In genomic region chr16:84959045-84959576, GRCh38 we compare ENCODE assay signal across 15 cellular contexts. TPM values are rescaled to one million over a fixed set of nuclear protein-coding genes. Genes with fewer than 3 reads are reported as not detected.
DNase-seq lines count a peak whose midpoint lies in the region; ATAC-seq, FAIRE-seq and TF ChIP-seq lines count a peak whose summit lies in the region.
"Had no signal": no experiment of that assay in that cellular context is flagged by ENCODE, and none has a peak within 500 bp of the region (broad histone marks: within the 10 kb centered on the region; RNA-seq: fewer than 3 reads in every experiment).

No MANE protein-coding gene starts in this region.

- FAIRE-seq in endothelial cell of umbilical vein (lab: Jason Lieb, UNC) = no peak

- H3K36me3 Mint-ChIP-seq in activated naive CD8-positive, alpha-beta T cell treated with anti-CD3 and anti-CD28 coated beads, Interleukin-2, amount 50 U/mL, for 24 hours (ENCODE audit: low read depth) = no peaks in the 10 kb centered on the region
- no peaks in the 10 kb centered on the region for H3K36me3 Mint-ChIP-seq in activated naive CD8-positive, alpha-beta T cell treated with anti-CD3 and anti-CD28 coated beads for 36 hours
- H3K36me3 Mint-ChIP-seq in stimulated activated effector memory CD8-positive, alpha-beta T cell treated with anti-CD3 and anti-CD28 coated beads, Interleukin-12 subunit alpha, Interleukin-12 subunit beta, amount 100 ng/mL, for 72 hours = no peaks in the 10 kb centered on the region
- no peaks in the 10 kb centered on the region for H3K36me3 Mint-ChIP-seq in naive thymus-derived CD4-positive, alpha-beta T cell

- intact Hi-C loops in endothelial cell of umbilical vein (cut with micrococcal nuclease) = loop anchor here (10.0 kb wide), 1 partner anchor 444 kb away; no protein-coding TSS in a partner anchor
- intact Hi-C loops in ascending aorta (cut with DNase I) = no loop called here
- intact Hi-C loops in naive thymus-derived CD4-positive, alpha-beta T cell (cut with micrococcal nuclease) = loop anchor here in 1 of 2 donors (10.0 kb wide), 1 partner anchor 284 kb away; no protein-coding TSS in a partner anchor

- H3K4me1 ChIP-seq in endothelial cell of umbilical vein (ENCODE audit: control insufficient read depth, extremely low read depth, insufficient read depth, low read length) (no peaks in the 10 kb centered on the region), ascending aorta (no peaks in the 10 kb centered on the region)
- H3K4me1 ChIP-seq in naive thymus-derived CD4-positive, alpha-beta T cell (ENCODE audit: control insufficient read depth in 2 of 2, insufficient read depth in 2 of 2, low read length in 2 of 2) = no peaks in the 10 kb centered on the region
- H3K4me1 ChIP-seq: lower lobe of right lung, SJCRH30 had no signal

- no peaks in the 10 kb centered on the region for H3K9me3 ChIP-seq in endothelial cell of umbilical vein (replicated peaks; ENCODE audit: control insufficient read depth, insufficient read depth, low read length)
- no peaks in the 10 kb centered on the region for H3K9me3 ChIP-seq in ascending aorta
- no peaks in the 10 kb centered on the region for H3K9me3 ChIP-seq in naive thymus-derived CD4-positive, alpha-beta T cell (ENCODE audit: control insufficient read depth in 2 of 3, low read length in 3 of 3)
- H3K9me3 ChIP-seq: lower lobe of right lung, SJCRH30 had no signal

- no peak for TF ChIP-seq POLR2A in NB4 (IDR thresholded peaks at IDR 0.05; ENCODE audit: extremely low read depth, insufficient read length)
- no peak for TF ChIP-seq POLR2A in endothelial cell of umbilical vein (IDR thresholded peaks at IDR 0.05; ENCODE audit: low read depth, low read length)

- no peaks in the 10 kb centered on the region for H3K79me2 ChIP-seq in endothelial cell of umbilical vein (ENCODE audit: control insufficient read depth, insufficient read depth, low read length)

- no peaks in the 10 kb centered on the region for H3K4me1 Mint-ChIP-seq in activated naive CD8-positive, alpha-beta T cell treated with anti-CD3 and anti-CD28 coated beads, Interleukin-2, amount 50 U/mL, for 24 hours
- no peaks in the 10 kb centered on the region for H3K4me1 Mint-ChIP-seq in activated naive CD8-positive, alpha-beta T cell treated with anti-CD3 and anti-CD28 coated beads for 36 hours
- no peaks in the 10 kb centered on the region for H3K4me1 Mint-ChIP-seq in stimulated activated effector memory CD8-positive, alpha-beta T cell treated with anti-CD3 and anti-CD28 coated beads, Interleukin-12 subunit alpha, Interleukin-12 subunit beta, amount 100 ng/mL, for 72 hours
- no peaks in the 10 kb centered on the region for H3K4me1 Mint-ChIP-seq in naive thymus-derived CD4-positive, alpha-beta T cell
- H3K4me1 Mint-ChIP-seq: central memory CD8-positive, alpha-beta T cell had no signal

- no peak overlapping the region for H3K4me3 Mint-ChIP-seq in activated naive CD8-positive, alpha-beta T cell treated with anti-CD3 and anti-CD28 coated beads, Interleukin-2, amount 50 U/mL, for 24 hours
- no peak overlapping the region for H3K4me3 Mint-ChIP-seq in activated naive CD8-positive, alpha-beta T cell treated with anti-CD3 and anti-CD28 coated beads for 36 hours
- no peak overlapping the region for H3K4me3 Mint-ChIP-seq in stimulated activated effector memory CD8-positive, alpha-beta T cell treated with anti-CD3 and anti-CD28 coated beads, Interleukin-12 subunit alpha, Interleukin-12 subunit beta, amount 100 ng/mL, for 72 hours
- H3K4me3 Mint-ChIP-seq in naive thymus-derived CD4-positive, alpha-beta T cell = no peak overlapping the region
- H3K4me3 Mint-ChIP-seq: activated T-helper 1 cell treated with anti-CD3 and anti-CD28 coated beads, Interleukin-12 subunit alpha, Interleukin-12 subunit beta, Interleukin-2, Interleukin-4 antibody, amounts not matched to agents 30 ng/mL and 10 ng/mL and 1 ng/mL, durations not matched to agents 14 hours and 24 hours and 36 hours; central memory CD8-positive, alpha-beta T cell had no signal

- no peaks in the 10 kb centered on the region for H4K20me1 ChIP-seq in endothelial cell of umbilical vein (replicated peaks; ENCODE audit: control insufficient read depth, extremely low read depth, insufficient read depth, low read length)

- no peak overlapping the region for H3K9ac ChIP-seq in endothelial cell of umbilical vein (replicated peaks; ENCODE audit: extremely low read depth, insufficient read depth, low read length)

- peaks cover 0 to 4% of the 10 kb centered on the region in 2 experiments for H3K27me3 ChIP-seq in endothelial cell of umbilical vein (ENCODE audit: control insufficient read depth in 2 of 2, insufficient read depth in 2 of 2, low read length in 2 of 2)
- H3K27me3 ChIP-seq in ascending aorta = no peaks in the 10 kb centered on the region
- no peaks in the 10 kb centered on the region for H3K27me3 ChIP-seq in naive thymus-derived CD4-positive, alpha-beta T cell (ENCODE audit: control insufficient read depth in 2 of 2, insufficient read depth in 2 of 2, low read length in 2 of 2)
- H3K27me3 ChIP-seq: SJCRH30 had no signal

- no TSS peak for BruUV-seq in endothelial cell of umbilical vein (replicated peaks; lab: Mats Ljungman, UMichigan)

- TF ChIP-seq CTCF in NB4 (IDR thresholded peaks at IDR 0.05; ENCODE audit: low read depth, low read length) = peak; percentile 79
- TF ChIP-seq CTCF in endothelial cell of umbilical vein (IDR thresholded peaks at IDR 0.05; ENCODE audit: extremely low read depth in 1 of 2, insufficient read depth in 1 of 2, low read depth in 1 of 2, low read length in 2 of 2) = peak; percentile 9 to 15
- no peak for TF ChIP-seq CTCF in ascending aorta (IDR thresholded peaks at IDR 0.05)

- CTCF ChIA-PET in endothelial cell of umbilical vein (lab: Charles Lee) = no interaction called here
- CTCF ChIA-PET in naive thymus-derived CD4-positive, alpha-beta T cell (lab: Charles Lee) = no interaction called here

- no peaks in the 10 kb centered on the region for H3K9me1 ChIP-seq in endothelial cell of umbilical vein (replicated peaks; ENCODE audit: control insufficient read depth, extremely low read depth, insufficient read depth, low read length)

- H2AFZ ChIP-seq in endothelial cell of umbilical vein (ENCODE audit: low read depth, low read length) = no peak overlapping the region

- H3K27me3 Mint-ChIP-seq in activated naive CD8-positive, alpha-beta T cell treated with anti-CD3 and anti-CD28 coated beads, Interleukin-2, amount 50 U/mL, for 24 hours = peaks cover 3% of the 10 kb centered on the region
- H3K27me3 Mint-ChIP-seq in activated naive CD8-positive, alpha-beta T cell treated with anti-CD3 and anti-CD28 coated beads for 36 hours = no peaks in the 10 kb centered on the region
- H3K27me3 Mint-ChIP-seq in naive thymus-derived CD4-positive, alpha-beta T cell = peaks cover 0 to 7% (median 0%) of the 10 kb centered on the region in 5 donors

- H3K4me2 ChIP-seq in endothelial cell of umbilical vein (ENCODE audit: insufficient read depth, low read length) = no peak overlapping the region

- H3K36me3 ChIP-seq in endothelial cell of umbilical vein (ENCODE audit: control insufficient read depth in 2 of 2, extremely low read depth in 1 of 2, insufficient read depth in 2 of 2, low read length in 2 of 2) (no peaks in the 10 kb centered on the region), ascending aorta (no peaks in the 10 kb centered on the region)
- no peaks in the 10 kb centered on the region for H3K36me3 ChIP-seq in naive thymus-derived CD4-positive, alpha-beta T cell (ENCODE audit: control insufficient read depth in 2 of 3, insufficient read depth in 3 of 3, low read length in 3 of 3)
- H3K36me3 ChIP-seq: lower lobe of right lung, SJCRH30 had no signal

- POLR2A ChIA-PET in endothelial cell of umbilical vein (lab: Charles Lee) = no interaction called here
- POLR2A ChIA-PET in naive thymus-derived CD4-positive, alpha-beta T cell (lab: Charles Lee) = interaction anchor here (0.6 kb wide), 1 partner anchor 25 kb away, joined by 3 read pairs; no protein-coding TSS in a partner anchor

- H3K27ac ChIP-seq in endothelial cell of umbilical vein (ENCODE audit: insufficient read depth, low read depth, low read length) (no peak overlapping the region), ascending aorta (no peak overlapping the region)
- no peak overlapping the region for H3K27ac ChIP-seq in naive thymus-derived CD4-positive, alpha-beta T cell (ENCODE audit: low read depth, low read length)
- H3K27ac ChIP-seq: lower lobe of right lung, SJCRH30 had no signal

- no peaks in the 10 kb centered on the region for H3K9me3 Mint-ChIP-seq in activated naive CD8-positive, alpha-beta T cell treated with anti-CD3 and anti-CD28 coated beads, Interleukin-2, amount 50 U/mL, for 24 hours
- no peaks in the 10 kb centered on the region for H3K9me3 Mint-ChIP-seq in activated naive CD8-positive, alpha-beta T cell treated with anti-CD3 and anti-CD28 coated beads for 36 hours
- no peaks in the 10 kb centered on the region for H3K9me3 Mint-ChIP-seq in stimulated activated effector memory CD8-positive, alpha-beta T cell treated with anti-CD3 and anti-CD28 coated beads, Interleukin-12 subunit alpha, Interleukin-12 subunit beta, amount 100 ng/mL, for 72 hours
- H3K9me3 Mint-ChIP-seq in naive thymus-derived CD4-positive, alpha-beta T cell = no peaks in the 10 kb centered on the region
- H3K9me3 Mint-ChIP-seq: activated T-helper 1 cell treated with anti-CD3 and anti-CD28 coated beads, Interleukin-12 subunit alpha, Interleukin-12 subunit beta, Interleukin-2, Interleukin-4 antibody, amounts not matched to agents 30 ng/mL and 10 ng/mL and 1 ng/mL, durations not matched to agents 14 hours and 24 hours and 36 hours; central memory CD8-positive, alpha-beta T cell had no signal

- dilution Hi-C loops in endothelial cell of umbilical vein (cut with MboI; ENCODE audit: extremely low pct_ligation_motif_present, low sequenced_read_pairs) = loop anchor here (25.0 kb wide), 1 partner anchor 197 kb away; no protein-coding TSS in a partner anchor

- no peak for DNase-seq in activated naive CD8-positive, alpha-beta T cell treated with anti-CD3 and anti-CD28 coated beads, Interleukin-2, amount 50 U/mL, for 24 hours
- no peak for DNase-seq in activated naive CD8-positive, alpha-beta T cell treated with anti-CD3 and anti-CD28 coated beads for 36 hours
- DNase-seq in NB4 (ENCODE audit: low read depth) (peak; percentile 77), endothelial cell of umbilical vein (ENCODE audit: low read depth, low spot score) (no peak), ascending aorta (ENCODE audit: low spot score in 2 of 2) (no peak)
- DNase-seq in stimulated activated effector memory CD8-positive, alpha-beta T cell treated with anti-CD3 and anti-CD28 coated beads, Interleukin-12 subunit alpha, Interleukin-12 subunit beta, amount 100 ng/mL, for 72 hours (ENCODE audit: low spot score in 2 of 2) = no peak
- DNase-seq in naive thymus-derived CD4-positive, alpha-beta T cell = no peak
- DNase-seq: activated CD4-positive, alpha-beta T cell treated with anti-CD3 and anti-CD28 coated beads for 1 hour; foreskin melanocyte; lower lobe of right lung; NCI-H446; SJCRH30 had no signal

- peak; percentile 35 for ATAC-seq in activated naive CD8-positive, alpha-beta T cell treated with anti-CD3 and anti-CD28 coated beads, Interleukin-2, amount 50 U/mL, for 24 hours
- ATAC-seq in stimulated activated effector memory CD8-positive, alpha-beta T cell treated with anti-CD3 and anti-CD28 coated beads, Interleukin-12 subunit alpha, Interleukin-12 subunit beta, amount 100 ng/mL, for 72 hours = peak; percentile 20
- ATAC-seq in naive thymus-derived CD4-positive, alpha-beta T cell = no peak
- no peak for ATAC-seq in GM18873 (IDR thresholded peaks at IDR 0.05; ENCODE audit: low FRiP score, unreplicated experiment)
- ATAC-seq: lower lobe of right lung had no signal

- no peak overlapping the region for H3K27ac Mint-ChIP-seq in activated naive CD8-positive, alpha-beta T cell treated with anti-CD3 and anti-CD28 coated beads, Interleukin-2, amount 50 U/mL, for 24 hours
- H3K27ac Mint-ChIP-seq in activated naive CD8-positive, alpha-beta T cell treated with anti-CD3 and anti-CD28 coated beads for 36 hours = no peak overlapping the region
- no peak overlapping the region for H3K27ac Mint-ChIP-seq in stimulated activated effector memory CD8-positive, alpha-beta T cell treated with anti-CD3 and anti-CD28 coated beads, Interleukin-12 subunit alpha, Interleukin-12 subunit beta, amount 100 ng/mL, for 72 hours
- H3K27ac Mint-ChIP-seq in naive thymus-derived CD4-positive, alpha-beta T cell = no peak overlapping the region
- H3K27ac Mint-ChIP-seq: activated T-helper 1 cell treated with anti-CD3 and anti-CD28 coated beads, Interleukin-12 subunit alpha, Interleukin-12 subunit beta, Interleukin-2, Interleukin-4 antibody, amounts not matched to agents 30 ng/mL and 10 ng/mL and 1 ng/mL, durations not matched to agents 14 hours and 24 hours and 36 hours had no signal

- H3K4me3 ChIP-seq in NB4 (ENCODE audit: low read depth, low read length) = no peak overlapping the region
- no peak overlapping the region for H3K4me3 ChIP-seq in endothelial cell of umbilical vein (replicated peaks in 1 of 3; ENCODE audit: insufficient read depth in 1 of 3, low read depth in 1 of 3, low read length in 3 of 3)
- H3K4me3 ChIP-seq in ascending aorta = no peak overlapping the region
- no peak overlapping the region for H3K4me3 ChIP-seq in naive thymus-derived CD4-positive, alpha-beta T cell (ENCODE audit: low read length)
- H3K4me3 ChIP-seq: lower lobe of right lung, SJCRH30 had no signal

RNA-seq across cellular contexts. Expression of gene ZDHHC7, which starts 52.2 kb away (rescaled TPM):
- 10 to 100 TPM; 27.4 to 30.0 TPM for total RNA-seq in activated naive CD8-positive, alpha-beta T cell treated with anti-CD3 and anti-CD28 coated beads for 36 hours
- total RNA-seq in endothelial cell of umbilical vein (40.4 and 44.1 TPM in 2 replicates), ascending aorta (70.7 TPM)
- 46.2 and 76.3 TPM in 2 replicates for polyA plus RNA-seq in endothelial cell of umbilical vein
- polyA plus RNA-seq in endothelial cell of umbilical vein (2011; cell fraction: cytosol; rRNA removed) = 49.9 and 51.5 TPM in 2 replicates
- polyA plus RNA-seq in endothelial cell of umbilical vein (2011; cell fraction: nucleus; rRNA removed) = 40.3 and 50.6 TPM in 2 replicates
- polyA plus RNA-seq in endothelial cell of umbilical vein (2012) = 50.8 and 52.5 TPM in 2 replicates
- polyA minus RNA-seq in endothelial cell of umbilical vein = 63.1 and 67.8 TPM in 2 replicates
- 10.7 TPM for polyA minus RNA-seq in endothelial cell of umbilical vein (2011; cell fraction: cytosol; rRNA and poly(A)+ RNA removed)
- 26.5 and 33.4 TPM in 2 replicates for polyA minus RNA-seq in endothelial cell of umbilical vein (2011; cell fraction: nucleus; rRNA and poly(A)+ RNA removed)
- 10 to 100 TPM; 31.7 to 62.2 (median 33.4) TPM for total RNA-seq in naive thymus-derived CD4-positive, alpha-beta T cell
- 10 to 100 TPM; 33.2 to 47.7 TPM for polyA plus RNA-seq in naive thymus-derived CD4-positive, alpha-beta T cell

Comparison
In these comparisons a context has a peak if more than half of its experiments do, and no peak if none do; other contexts are left out.
1. ATAC-seq: peak in activated naive CD8-positive, alpha-beta T cell treated with anti-CD3 and anti-CD28 coated beads, Interleukin-2, amount 50 U/mL, for 24 hours (single experiment) and stimulated activated effector memory CD8-positive, alpha-beta T cell treated with anti-CD3 and anti-CD28 coated beads, Interleukin-12 subunit alpha, Interleukin-12 subunit beta, amount 100 ng/mL, for 72 hours (single experiment); none in naive thymus-derived CD4-positive, alpha-beta T cell (single experiment) and GM18873 (single experiment).
2. CTCF ChIP-seq: peak in NB4 (single experiment) and endothelial cell of umbilical vein (2 of 2); none in ascending aorta (0 of 3).